Comparison of ENCODE assay signal across 1 cellular context in the genomic region with DNA sequence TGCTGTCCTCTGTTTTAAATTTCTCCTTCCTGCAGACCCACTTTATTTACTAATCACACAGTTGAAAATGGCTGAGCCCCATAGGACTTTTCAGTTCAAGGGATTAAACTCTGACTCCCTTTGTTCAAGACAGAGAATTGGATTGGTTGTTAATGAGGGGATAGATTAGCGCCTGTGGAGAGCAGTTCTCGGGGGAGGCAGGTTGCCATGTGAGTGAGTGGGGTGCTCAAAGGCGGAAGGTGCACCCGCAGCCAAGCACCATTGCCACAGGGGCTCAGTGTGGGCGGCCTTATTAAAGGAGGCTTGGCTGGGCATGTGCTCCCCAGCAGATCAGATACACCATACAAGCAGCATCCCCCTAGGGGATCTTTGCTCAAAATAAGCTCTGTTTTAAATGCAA.
TF ChIP-seq lines count a peak whose summit lies in the region.

No MANE protein-coding gene starts in this region.

TF ChIP-seq in WTC11, 78 proteins besides CTCF, POLR2A, EP300 and RAD21 (continued from another document):
- TF ChIP-seq ESRRA (CRISPR knock-in tag; IDR thresholded peaks at IDR 0.05; ENCODE audit: borderline replicate concordance) (no peak), ZNF532 (CRISPR knock-in tag; IDR thresholded peaks at IDR 0.05; ENCODE audit: borderline replicate concordance) (no peak)
TF ChIP-seq in WTC11: peak in this region for 0.
